8 cellular contexts compared by ENCODE assay signal in the genomic region with DNA sequence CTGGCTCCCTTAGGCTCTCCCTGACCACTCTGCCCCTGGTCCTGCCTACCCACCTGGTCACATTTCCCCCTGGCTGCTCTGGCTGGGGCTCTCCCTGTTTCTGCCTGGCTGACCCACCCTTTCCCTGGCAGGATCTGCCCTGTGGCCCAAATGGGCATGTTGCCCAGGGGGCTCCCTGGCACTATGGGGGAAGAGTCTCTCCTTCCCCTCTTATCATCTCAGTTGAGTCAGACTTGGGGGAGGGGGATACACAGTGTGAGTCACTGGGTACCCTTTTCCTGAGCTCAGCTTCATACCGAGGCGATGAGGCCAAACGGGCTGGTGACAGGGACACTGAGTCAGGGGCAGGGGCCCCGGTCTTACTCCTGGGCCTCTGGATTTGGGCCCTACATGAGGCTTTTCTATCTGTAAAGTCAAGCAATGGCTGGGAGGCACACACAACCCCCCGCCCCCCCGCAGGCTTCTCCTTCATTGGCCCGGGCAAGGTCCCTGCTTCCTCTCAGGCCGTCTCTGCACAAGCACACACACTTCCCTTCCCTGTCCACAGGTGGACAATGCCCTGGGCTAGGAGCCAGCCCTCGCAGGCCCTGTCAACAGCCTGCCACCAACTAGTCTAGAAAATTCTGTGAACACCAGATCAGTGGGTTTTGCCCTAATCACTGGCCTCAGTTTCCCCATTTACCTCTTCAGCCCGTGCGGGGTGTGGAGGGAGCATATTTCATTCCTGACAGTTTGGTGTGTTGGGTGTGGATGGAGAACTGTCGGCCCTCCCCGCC. TPM values are rescaled to one million over a fixed set of nuclear protein-coding genes. Genes with fewer than 3 reads are reported as not detected.
DNase-seq lines count a peak whose midpoint lies in the region; ATAC-seq and TF ChIP-seq lines count a peak whose summit lies in the region.

No MANE protein-coding gene starts in this region.

- TF ChIP-seq CTCF in breast epithelium (IDR thresholded peaks at IDR 0.05), result no peak

- H3K4me1 Mint-ChIP-seq in memory B cell, result peaks cover 14% of the 10 kb centered on the region
- peaks cover 13% of the 10 kb centered on the region for H3K4me1 Mint-ChIP-seq in activated CD4-positive, alpha-beta T cell treated with anti-CD3 and anti-CD28 coated beads for 36 hours

- peaks cover 0 to 7% of the 10 kb centered on the region in 2 donors for H3K4me1 ChIP-seq in breast epithelium

- POLR2A ChIA-PET in activated CD4-positive, alpha-beta T cell treated with anti-CD3 and anti-CD28 coated beads for 36 hours (lab: Charles Lee), result no interaction called here

- no peaks in the 10 kb centered on the region for H3K9me3 ChIP-seq in breast epithelium

- no peaks in the 10 kb centered on the region for H3K9me3 Mint-ChIP-seq in memory B cell
- no peaks in the 10 kb centered on the region for H3K9me3 Mint-ChIP-seq in activated CD4-positive, alpha-beta T cell treated with anti-CD3 and anti-CD28 coated beads for 36 hours (ENCODE audit: low read depth)

- intact Hi-C loops in breast epithelium (cut with DNase I; ENCODE audit: low total_unique reads), result no loop called here
- intact Hi-C loops in activated CD4-positive, alpha-beta T cell treated with anti-CD3 and anti-CD28 coated beads for 36 hours (cut with DNase I, micrococcal nuclease), result loop anchor here in 1 of 2 experiments (2.0 kb wide), 1 partner anchor 39 kb away; the partner anchor contains the start of gene CCDC136

- H3K27me3 Mint-ChIP-seq in memory B cell, result peaks cover 18% of the 10 kb centered on the region
- H3K27me3 Mint-ChIP-seq in activated CD4-positive, alpha-beta T cell treated with anti-CD3 and anti-CD28 coated beads for 36 hours, result peaks cover 27% of the 10 kb centered on the region

- H3K4me3 ChIP-seq in breast epithelium, result peak overlapping the region; percentile 51 to 85 (median 53)

- H3K27ac Mint-ChIP-seq in memory B cell, result no peak overlapping the region
- no peak overlapping the region for H3K27ac Mint-ChIP-seq in activated CD4-positive, alpha-beta T cell treated with anti-CD3 and anti-CD28 coated beads for 36 hours

- TF ChIP-seq POLR2A in breast epithelium (IDR thresholded peaks at IDR 0.05), result no peak

- no peaks in the 10 kb centered on the region for H3K36me3 ChIP-seq in breast epithelium

- ATAC-seq in memory B cell (ENCODE audit: low read depth) (no peak), HG02884 (IDR thresholded peaks at IDR 0.05; ENCODE audit: unreplicated experiment) (no peak), HG02840 (IDR thresholded peaks at IDR 0.05; ENCODE audit: low FRiP score, unreplicated experiment) (no peak)
- ATAC-seq in activated CD4-positive, alpha-beta T cell treated with anti-CD3 and anti-CD28 coated beads for 36 hours, result no peak

- H3K27me3 ChIP-seq in breast epithelium, result peaks cover 0 to 9% of the 10 kb centered on the region in 2 donors

- H3K27ac ChIP-seq in breast epithelium, result peak overlapping the region in 1 of 2 donors; percentile 90

- peak overlapping the region; percentile 49 for H3K4me3 Mint-ChIP-seq in memory B cell
- no peak overlapping the region for H3K4me3 Mint-ChIP-seq in activated CD4-positive, alpha-beta T cell treated with anti-CD3 and anti-CD28 coated beads for 36 hours

- no peaks in the 10 kb centered on the region for H3K36me3 Mint-ChIP-seq in memory B cell
- no peaks in the 10 kb centered on the region for H3K36me3 Mint-ChIP-seq in activated CD4-positive, alpha-beta T cell treated with anti-CD3 and anti-CD28 coated beads for 36 hours (ENCODE audit: low read depth)

- CTCF ChIA-PET in activated CD4-positive, alpha-beta T cell treated with anti-CD3 and anti-CD28 coated beads for 36 hours (lab: Charles Lee), result interaction anchor here (0.9 kb wide), 1 partner anchor 33 kb away, joined by 3 read pairs; the partner anchor contains the start of gene ATP6V1F

- DNase-seq in A172 (ENCODE audit: low spot score) (peak; percentile 68), HS-27A (ENCODE audit: low read depth) (peak; percentile 60), breast epithelium (ENCODE audit: low spot score in 2 of 2) (no peak), memory B cell (ENCODE audit: low spot score in 2 of 2) (no peak), HUDEP-2 (lab: John Stamatoyannopoulos, UW; ENCODE audit: unreplicated experiment in 76 of 76) (no peak)
- no peak for DNase-seq in activated CD4-positive, alpha-beta T cell treated with anti-CD3 and anti-CD28 coated beads for 36 hours

RNA-seq across cellular contexts. Expression of gene FLNC, which starts 0.6 kb away (rescaled TPM):
- total RNA-seq in A172 (2014; rRNA removed; shearing (Covaris generic)), result 23.1 and 33.3 TPM in 2 replicates
- 1 to 10 TPM; 5.1 to 7.5 (median 6.0) TPM for total RNA-seq in breast epithelium
- under 1 TPM; 0.09 to 0.18 TPM for total RNA-seq in activated CD4-positive, alpha-beta T cell treated with anti-CD3 and anti-CD28 coated beads for 36 hours

RNA-seq across cellular contexts. Expression of gene ATP6V1F, which starts 33.1 kb away (rescaled TPM):
- total RNA-seq in A172 (2014; rRNA removed; shearing (Covaris generic)), result 157 and 171 TPM in 2 replicates
- total RNA-seq in breast epithelium, result 100 to 1,000 TPM; 117 to 174 (median 127) TPM
- total RNA-seq in activated CD4-positive, alpha-beta T cell treated with anti-CD3 and anti-CD28 coated beads for 36 hours, result 100 to 1,000 TPM; 109 to 159 TPM

RNA-seq across cellular contexts. Expression of gene CCDC136, which starts 37.8 kb away (rescaled TPM):
- 5.3 and 7.0 TPM in 2 replicates for total RNA-seq in A172 (2014; rRNA removed; shearing (Covaris generic))
- total RNA-seq in breast epithelium, result 1 to 10 TPM; 6.4 to 9.5 (median 9.4) TPM
- total RNA-seq in activated CD4-positive, alpha-beta T cell treated with anti-CD3 and anti-CD28 coated beads for 36 hours, result 1 to 10 TPM; 6.9 to 7.7 TPM

RNA-seq across cellular contexts. Expression of gene OPN1SW, which starts 54.0 kb away (rescaled TPM):
- not detected in 2 replicates for total RNA-seq in A172 (2014; rRNA removed; shearing (Covaris generic))
- total RNA-seq in breast epithelium, result not detected
- total RNA-seq in activated CD4-positive, alpha-beta T cell treated with anti-CD3 and anti-CD28 coated beads for 36 hours, result not detected

Comparison
In these comparisons a context has a peak if more than half of its experiments do, and no peak if none do; other contexts are left out.
1. DNase-seq: peak in A172 (single experiment) and HS-27A (single experiment); none in breast epithelium (0 of 2), memory B cell (0 of 2), activated CD4-positive, alpha-beta T cell treated with anti-CD3 and anti-CD28 coated beads for 36 hours (single experiment) and HUDEP-2 (0 of 76).
2. RNA of gene FLNC, which starts 0.6 kb away (total RNA-seq): 23.1 to 33.3 TPM in A172 and 5.1 to 7.5 TPM in breast epithelium; 0.09 to 0.18 TPM in activated CD4-positive, alpha-beta T cell treated with anti-CD3 and anti-CD28 coated beads for 36 hours; every median in the first group is over 4 times any median in the second.